10 cellular contexts compared by ENCODE assay signal in genomic region chr1:12087797-12088314, GRCh38. TPM values are rescaled to one million over a fixed set of nuclear protein-coding genes. Genes with fewer than 3 reads are reported as not detected.
A peak's percentile ranks its signal among the peaks of the same experiment; 100 is the strongest.
DNase-seq lines count a peak whose midpoint lies in the region; ATAC-seq and TF ChIP-seq lines count a peak whose summit lies in the region.
"Had no signal": no experiment of that assay in that cellular context is flagged by ENCODE, and none has a peak within 500 bp of the region (broad histone marks: within the 10 kb centered on the region; RNA-seq: fewer than 3 reads in every experiment).

No MANE protein-coding gene starts in this region.

- H3K36me3 Mint-ChIP-seq in activated naive CD4-positive, alpha-beta T cell treated with anti-CD3 and anti-CD28 coated beads for 36 hours (ENCODE audit: low read depth): peaks cover 11% of the 10 kb centered on the region
- peaks cover 59% of the 10 kb centered on the region for H3K36me3 Mint-ChIP-seq in T-helper 1 cell treated with Interleukin-12 subunit alpha and Interleukin-12 subunit beta and Interleukin-4 antibody, amounts not matched to agents 30 μg/mL and 1 μg/mL, for 36 hours (ENCODE audit: low read depth)
- peaks cover 12% of the 10 kb centered on the region for H3K36me3 Mint-ChIP-seq in activated naive CD8-positive, alpha-beta T cell treated with anti-CD3 and anti-CD28 coated beads, Interleukin-2, amount 10 ng/mL, durations not matched to agents 7 days and 5 days
- no peaks in the 10 kb centered on the region for H3K36me3 Mint-ChIP-seq in mesothelial cell of epicardium

- intact Hi-C loops in activated naive CD4-positive, alpha-beta T cell treated with anti-CD3 and anti-CD28 coated beads for 36 hours (cut with micrococcal nuclease): loop anchor here (2.0 kb wide), 1 partner anchor 41 kb away; no protein-coding TSS in a partner anchor
- intact Hi-C loops in upper lobe of right lung (cut with DNase I): no loop called here

- no peak overlapping the region for H3K27ac ChIP-seq in upper lobe of right lung

- CTCF ChIA-PET in activated naive CD4-positive, alpha-beta T cell treated with anti-CD3 and anti-CD28 coated beads for 36 hours (lab: Charles Lee): interaction anchor here (0.9 to 1.2 kb wide), 4 partner anchors 11 to 90 kb away, joined by 3 to 4 read pairs (median 4); no protein-coding TSS in a partner anchor

- peaks cover 34% of the 10 kb centered on the region for H3K4me1 Mint-ChIP-seq in activated naive CD4-positive, alpha-beta T cell treated with anti-CD3 and anti-CD28 coated beads for 36 hours (ENCODE audit: low read depth)
- peaks cover 45% of the 10 kb centered on the region for H3K4me1 Mint-ChIP-seq in T-helper 1 cell treated with Interleukin-12 subunit alpha and Interleukin-12 subunit beta and Interleukin-4 antibody, amounts not matched to agents 30 μg/mL and 1 μg/mL, for 36 hours (ENCODE audit: low read depth)
- H3K4me1 Mint-ChIP-seq in activated naive CD8-positive, alpha-beta T cell treated with anti-CD3 and anti-CD28 coated beads, Interleukin-2, amount 10 ng/mL, durations not matched to agents 7 days and 5 days: peaks cover 31% of the 10 kb centered on the region
- H3K4me1 Mint-ChIP-seq in mesothelial cell of epicardium: no peaks in the 10 kb centered on the region

- H3K27me3 Mint-ChIP-seq in activated naive CD4-positive, alpha-beta T cell treated with anti-CD3 and anti-CD28 coated beads for 36 hours (ENCODE audit: low read depth): no peaks in the 10 kb centered on the region
- no peaks in the 10 kb centered on the region for H3K27me3 Mint-ChIP-seq in T-helper 1 cell treated with Interleukin-12 subunit alpha and Interleukin-12 subunit beta and Interleukin-4 antibody, amounts not matched to agents 30 μg/mL and 1 μg/mL, for 36 hours (ENCODE audit: low read depth)
- no peaks in the 10 kb centered on the region for H3K27me3 Mint-ChIP-seq in activated naive CD8-positive, alpha-beta T cell treated with anti-CD3 and anti-CD28 coated beads, Interleukin-2, amount 10 ng/mL, durations not matched to agents 7 days and 5 days
- peaks cover 10% of the 10 kb centered on the region for H3K27me3 Mint-ChIP-seq in mesothelial cell of epicardium (ENCODE audit: low read depth)

- peak overlapping the region; percentile 76 for H3K27ac Mint-ChIP-seq in activated naive CD4-positive, alpha-beta T cell treated with anti-CD3 and anti-CD28 coated beads for 36 hours
- peak overlapping the region; percentile 93 for H3K27ac Mint-ChIP-seq in T-helper 1 cell treated with Interleukin-12 subunit alpha and Interleukin-12 subunit beta and Interleukin-4 antibody, amounts not matched to agents 30 μg/mL and 1 μg/mL, for 36 hours
- peak overlapping the region; percentile 85 for H3K27ac Mint-ChIP-seq in activated naive CD8-positive, alpha-beta T cell treated with anti-CD3 and anti-CD28 coated beads, Interleukin-2, amount 10 ng/mL, durations not matched to agents 7 days and 5 days
- H3K27ac Mint-ChIP-seq in mesothelial cell of epicardium: no peak overlapping the region

- no peaks in the 10 kb centered on the region for H3K9me3 ChIP-seq in upper lobe of right lung

- H3K4me1 ChIP-seq in upper lobe of right lung: peaks cover 7% of the 10 kb centered on the region

- DNase-seq in activated naive CD4-positive, alpha-beta T cell treated with anti-CD3 and anti-CD28 coated beads for 36 hours: peak; percentile 77
- DNase-seq in activated naive CD4-positive, alpha-beta T cell treated with anti-CD3 and anti-CD28 coated beads, Interleukin-2, amount 50 U/mL, for 16 hours: no peak
- peak; percentile 69 for DNase-seq in activated naive CD8-positive, alpha-beta T cell treated with anti-CD3 and anti-CD28 coated beads, Interleukin-2, amount 10 ng/mL, durations not matched to agents 7 days and 5 days
- DNase-seq in upper lobe of right lung (no peak), mesothelial cell of epicardium (ENCODE audit: low spot score in 2 of 2, unreplicated experiment in 2 of 2) (no peak), kidney tubule cell (ENCODE audit: low spot score) (no peak)
- DNase-seq: anterior cingulate cortex had no signal

- no peak for TF ChIP-seq CTCF in upper lobe of right lung (IDR thresholded peaks at IDR 0.05)
- no peak for TF ChIP-seq CTCF in mesothelial cell of epicardium (IDR thresholded peaks at IDR 0.05; ENCODE audit: unreplicated experiment)

- no peak overlapping the region for H3K4me3 ChIP-seq in upper lobe of right lung

- ATAC-seq in activated naive CD8-positive, alpha-beta T cell treated with anti-CD3 and anti-CD28 coated beads, Interleukin-2, amount 10 ng/mL, durations not matched to agents 7 days and 5 days (ENCODE audit: low read depth): peak; percentile 79
- ATAC-seq in upper lobe of right lung (peak; percentile 17), GM19467 (IDR thresholded peaks at IDR 0.05; ENCODE audit: unreplicated experiment) (no peak)

- no peaks in the 10 kb centered on the region for H3K27me3 ChIP-seq in upper lobe of right lung

- POLR2A ChIA-PET in activated naive CD8-positive, alpha-beta T cell treated with anti-CD3 and anti-CD28 coated beads, Interleukin-2, amount 10 ng/mL, durations not matched to agents 7 days and 5 days (lab: Charles Lee): interaction anchor here (0.5 to 2.8 kb wide), 7 partner anchors 9 to 355 kb away, joined by 3 to 46 read pairs (median 6); partner anchors contain the start of gene MIIP

- H3K9me3 Mint-ChIP-seq in activated naive CD4-positive, alpha-beta T cell treated with anti-CD3 and anti-CD28 coated beads for 36 hours: peaks cover 9% of the 10 kb centered on the region
- peaks cover 27% of the 10 kb centered on the region for H3K9me3 Mint-ChIP-seq in T-helper 1 cell treated with Interleukin-12 subunit alpha and Interleukin-12 subunit beta and Interleukin-4 antibody, amounts not matched to agents 30 μg/mL and 1 μg/mL, for 36 hours
- H3K9me3 Mint-ChIP-seq in activated naive CD8-positive, alpha-beta T cell treated with anti-CD3 and anti-CD28 coated beads, Interleukin-2, amount 10 ng/mL, durations not matched to agents 7 days and 5 days: peaks cover 17% of the 10 kb centered on the region
- H3K9me3 Mint-ChIP-seq in mesothelial cell of epicardium: peaks cover 7% of the 10 kb centered on the region

- H3K36me3 ChIP-seq in upper lobe of right lung: no peaks in the 10 kb centered on the region

- H3K4me3 Mint-ChIP-seq in activated naive CD4-positive, alpha-beta T cell treated with anti-CD3 and anti-CD28 coated beads for 36 hours: no peak overlapping the region
- peak overlapping the region; percentile 28 for H3K4me3 Mint-ChIP-seq in T-helper 1 cell treated with Interleukin-12 subunit alpha and Interleukin-12 subunit beta and Interleukin-4 antibody, amounts not matched to agents 30 μg/mL and 1 μg/mL, for 36 hours
- peak overlapping the region; percentile 61 for H3K4me3 Mint-ChIP-seq in activated naive CD8-positive, alpha-beta T cell treated with anti-CD3 and anti-CD28 coated beads, Interleukin-2, amount 10 ng/mL, durations not matched to agents 7 days and 5 days
- no peak overlapping the region for H3K4me3 Mint-ChIP-seq in mesothelial cell of epicardium

RNA-seq across cellular contexts. Expression of gene TNFRSF8, which starts 24.8 kb away (rescaled TPM):
- total RNA-seq in activated naive CD4-positive, alpha-beta T cell treated with anti-CD3 and anti-CD28 coated beads for 36 hours: 10 to 100 TPM; 18.6 to 18.8 TPM
- under 1 TPM; 0.17 to 0.22 TPM for total RNA-seq in activated naive CD8-positive, alpha-beta T cell treated with anti-CD3 and anti-CD28 coated beads, Interleukin-2, amount 10 ng/mL, durations not matched to agents 7 days and 5 days
- total RNA-seq in upper lobe of right lung: 1.8 TPM
- total RNA-seq in mesothelial cell of epicardium: 0.31 to 0.53 TPM (median 0.41 TPM) in 3 replicates
- total RNA-seq: A673 had no signal

Comparison
In these comparisons a context has a peak if more than half of its experiments do, and no peak if none do; other contexts are left out.
1. DNase-seq: peak in activated naive CD4-positive, alpha-beta T cell treated with anti-CD3 and anti-CD28 coated beads for 36 hours (single experiment) and activated naive CD8-positive, alpha-beta T cell treated with anti-CD3 and anti-CD28 coated beads, Interleukin-2, amount 10 ng/mL, durations not matched to agents 7 days and 5 days (single experiment); none in activated naive CD4-positive, alpha-beta T cell treated with anti-CD3 and anti-CD28 coated beads, Interleukin-2, amount 50 U/mL, for 16 hours (single experiment), upper lobe of right lung (single experiment), mesothelial cell of epicardium (0 of 2) and kidney tubule cell (single experiment).
2. H3K4me3 Mint-ChIP-seq: peak in T-helper 1 cell treated with Interleukin-12 subunit alpha and Interleukin-12 subunit beta and Interleukin-4 antibody, amounts not matched to agents 30 μg/mL and 1 μg/mL, for 36 hours (single experiment) and activated naive CD8-positive, alpha-beta T cell treated with anti-CD3 and anti-CD28 coated beads, Interleukin-2, amount 10 ng/mL, durations not matched to agents 7 days and 5 days (single experiment); none in activated naive CD4-positive, alpha-beta T cell treated with anti-CD3 and anti-CD28 coated beads for 36 hours (single experiment) and mesothelial cell of epicardium (single experiment).